Comparison of ENCODE assay signal across 8 cellular contexts in the genomic region with DNA sequence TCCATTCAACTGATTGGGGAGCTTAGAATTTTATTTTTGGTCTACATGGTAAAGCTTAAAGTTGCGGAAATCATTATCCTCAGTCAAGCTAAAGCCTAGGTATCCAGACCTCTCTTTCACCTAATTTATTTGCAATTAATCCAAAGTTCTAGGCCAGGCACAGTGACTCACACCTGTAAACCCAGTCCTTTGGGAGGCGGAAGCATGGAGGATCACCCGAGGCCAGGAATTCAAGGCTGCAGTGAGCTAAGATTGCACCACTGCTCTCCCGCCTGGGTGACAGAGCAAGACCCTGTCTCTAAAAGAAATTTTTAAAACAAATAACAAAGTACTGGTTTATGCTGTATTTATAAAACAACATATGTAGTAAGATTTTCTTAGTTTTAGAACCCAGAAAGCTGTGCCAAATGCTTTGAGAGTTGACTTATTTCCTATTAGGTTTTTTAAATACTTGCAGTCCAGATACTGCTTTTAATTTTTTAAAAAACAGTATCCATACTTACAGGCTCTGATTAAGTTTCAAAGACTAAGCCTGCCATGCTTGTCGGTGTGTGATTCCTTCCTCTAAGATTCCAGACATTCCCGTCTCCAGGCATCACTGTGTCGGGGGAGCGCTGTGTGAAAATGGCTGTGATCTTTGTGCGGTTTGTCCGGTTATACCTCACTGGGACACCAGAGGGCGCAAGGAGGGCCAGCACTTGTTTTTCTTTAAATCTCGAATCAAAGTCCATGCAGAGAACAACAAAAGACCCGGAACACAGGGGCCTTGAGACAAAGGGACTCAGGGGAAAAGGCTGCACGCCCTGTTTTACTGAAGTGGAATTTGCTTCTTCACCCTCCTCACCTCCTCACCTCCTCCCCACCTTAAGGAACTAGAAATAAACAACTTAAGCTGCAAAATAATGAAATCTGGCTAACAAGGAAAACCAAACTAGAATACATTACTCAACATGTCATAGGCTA. TPM values are rescaled to one million over a fixed set of nuclear protein-coding genes. Genes with fewer than 3 reads are reported as not detected.
DNase-seq lines count a peak whose midpoint lies in the region; ATAC-seq, FAIRE-seq and TF ChIP-seq lines count a peak whose summit lies in the region.

No MANE protein-coding gene starts in this region.

- H3K4me2 ChIP-seq in BLaER1 = peak overlapping the region; percentile 58

- peaks cover 4% of the 10 kb centered on the region for H3K27me3 Mint-ChIP-seq in activated CD4-positive, alpha-beta T cell treated with anti-CD3 and anti-CD28 coated beads, Interleukin-2, amount 10 ng/mL, durations not matched to agents 7 days and 5 days

- peak; percentile 85 to 95 (median 88) for TF ChIP-seq CTCF in right lobe of liver (IDR thresholded peaks at IDR 0.05)

- intact Hi-C loops in right lobe of liver (cut with DNase I) = no loop called here

- DNase-seq in GM19239 (ENCODE audit: insufficient read length, low spot score) (peak; percentile 55), NCI-H510A treated with DMSO at 0.1 percent for 48 hours (lab: John Stamatoyannopoulos, UW) (peak; percentile 77), dermis blood vessel endothelial cell (peak; percentile 94), right lobe of liver (peak; percentile 79 to 87 (median 82))
- DNase-seq in activated CD4-positive, alpha-beta T cell treated with anti-CD3 and anti-CD28 coated beads, Interleukin-2, amount 10 ng/mL, durations not matched to agents 7 days and 5 days = peak; percentile 86
- peak; percentile 68 to 73 for DNase-seq in stimulated activated CD4-positive, alpha-beta T cell treated with anti-CD3 and anti-CD28 coated beads, Interleukin-4, amount 100 ng/mL, for 4 hours

- no peaks in the 10 kb centered on the region for H4K20me1 ChIP-seq in BLaER1

- H3K4me3 Mint-ChIP-seq in activated CD4-positive, alpha-beta T cell treated with anti-CD3 and anti-CD28 coated beads, Interleukin-2, amount 10 ng/mL, durations not matched to agents 7 days and 5 days = peak overlapping the region; percentile 38

- peak; percentile 96 for FAIRE-seq in GM19239 (lab: Jason Lieb, UNC)

- H3K4me3 ChIP-seq in BLaER1 = no peak overlapping the region; the same call in 1 of the 2 replicates
- peak overlapping the region in 1 of 3 donors; percentile 25 for H3K4me3 ChIP-seq in right lobe of liver

- H3K9me3 Mint-ChIP-seq in activated CD4-positive, alpha-beta T cell treated with anti-CD3 and anti-CD28 coated beads, Interleukin-2, amount 10 ng/mL, durations not matched to agents 7 days and 5 days = no peaks in the 10 kb centered on the region

- H3K9me3 ChIP-seq in BLaER1 (no peaks in the 10 kb centered on the region), right lobe of liver (no peaks in the 10 kb centered on the region)

- H3K9ac ChIP-seq in BLaER1 = peak overlapping the region; percentile 53; the same call in 1 of the 2 replicates

- H3K27ac Mint-ChIP-seq in activated CD4-positive, alpha-beta T cell treated with anti-CD3 and anti-CD28 coated beads, Interleukin-2, amount 10 ng/mL, durations not matched to agents 7 days and 5 days = peak overlapping the region; percentile 94

- H3K36me3 Mint-ChIP-seq in activated CD4-positive, alpha-beta T cell treated with anti-CD3 and anti-CD28 coated beads, Interleukin-2, amount 10 ng/mL, durations not matched to agents 7 days and 5 days (ENCODE audit: low read depth) = no peaks in the 10 kb centered on the region

- ATAC-seq in HG03442 (IDR thresholded peaks at IDR 0.05; ENCODE audit: unreplicated experiment) = peak; percentile 93
- peak; percentile 89 to 95 (median 91) for ATAC-seq in right lobe of liver

- CTCF ChIA-PET in activated CD4-positive, alpha-beta T cell treated with anti-CD3 and anti-CD28 coated beads, Interleukin-2, amount 10 ng/mL, durations not matched to agents 7 days and 5 days (lab: Charles Lee) = interaction anchor here (0.6 to 1.6 kb wide), 14 partner anchors 9 to 141 kb away, joined by 3 to 6 read pairs (median 4); partner anchors contain the start of gene TMPO

- H3K4me1 Mint-ChIP-seq in activated CD4-positive, alpha-beta T cell treated with anti-CD3 and anti-CD28 coated beads, Interleukin-2, amount 10 ng/mL, durations not matched to agents 7 days and 5 days = peaks cover 8% of the 10 kb centered on the region

- H3K36me3 ChIP-seq in BLaER1 (no peaks in the 10 kb centered on the region), right lobe of liver (no peaks in the 10 kb centered on the region)

- no peaks in the 10 kb centered on the region for H3K27me3 ChIP-seq in BLaER1
- H3K27me3 ChIP-seq in right lobe of liver = no peaks in the 10 kb centered on the region

- no peak for TF ChIP-seq POLR2A in right lobe of liver (IDR thresholded peaks at IDR 0.05)

- POLR2A ChIA-PET in activated CD4-positive, alpha-beta T cell treated with anti-CD3 and anti-CD28 coated beads, Interleukin-2, amount 10 ng/mL, durations not matched to agents 7 days and 5 days (lab: Charles Lee) = interaction anchor here (0.6 to 0.7 kb wide), 2 partner anchors 13 to 212 kb away, joined by 3 to 4 read pairs; no protein-coding TSS in a partner anchor

- H3K27ac ChIP-seq in BLaER1 (peak overlapping the region; percentile 81), right lobe of liver (peak overlapping the region; percentile 53 to 90 (median 85))

- WGBS in right lobe of liver (ENCODE audit: insufficient coverage, low coverage, low lambda C conversion rate, missing lambda C conversion rate) = 14% methylated on average over 14 of the region's 14 CpGs

- H3K4me1 ChIP-seq in BLaER1 (peaks cover 18% of the 10 kb centered on the region), right lobe of liver (peaks cover 0 to 34% (median 13%) of the 10 kb centered on the region in 4 donors)

RNA-seq across cellular contexts. Expression of gene TMPO, which starts 24.6 kb away (rescaled TPM):
- 100 to 1,000 TPM; 397 to 419 TPM for total RNA-seq in activated CD4-positive, alpha-beta T cell treated with anti-CD3 and anti-CD28 coated beads, Interleukin-2, amount 10 ng/mL, durations not matched to agents 7 days and 5 days
- total RNA-seq in dermis blood vessel endothelial cell (143 and 205 TPM in 2 replicates), right lobe of liver (10 to 100 TPM; 19.8 to 43.2 (median 29.9) TPM)
